10 cellular contexts compared by ENCODE assay signal in the genomic region with DNA sequence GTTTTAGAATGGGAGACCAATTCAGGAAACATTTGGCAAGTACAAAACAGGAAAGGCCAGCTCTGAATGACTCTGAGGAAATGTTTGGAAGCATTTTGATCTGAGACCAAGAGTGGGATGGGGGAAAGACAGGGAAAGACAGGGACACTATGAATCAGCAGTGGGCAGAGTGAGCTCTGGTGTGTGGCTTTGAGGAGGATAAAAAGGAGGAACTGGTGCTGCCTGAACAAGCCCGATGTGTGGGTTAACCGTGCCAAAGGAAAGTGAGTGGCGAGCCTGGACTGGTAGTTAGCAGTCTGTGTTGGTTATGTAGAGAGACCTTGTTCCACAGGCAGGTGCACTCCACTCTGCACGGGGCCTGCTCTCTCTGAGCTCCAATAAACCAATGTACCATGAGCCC. TPM values are rescaled to one million over a fixed set of nuclear protein-coding genes. Genes with fewer than 3 reads are reported as not detected.
DNase-seq lines count a peak whose midpoint lies in the region; ATAC-seq, FAIRE-seq and TF ChIP-seq lines count a peak whose summit lies in the region.
"Had no signal": no experiment of that assay in that cellular context is flagged by ENCODE, and none has a peak within 500 bp of the region (broad histone marks: within the 10 kb centered on the region; RNA-seq: fewer than 3 reads in every experiment).

No MANE protein-coding gene starts in this region.

- H3K27me3 Mint-ChIP-seq in neural progenitor cell (ENCODE audit: insufficient read depth, low read depth), result peaks cover 16% of the 10 kb centered on the region

- no peak for TF ChIP-seq RAD21 in GM12878 (IDR thresholded peaks at IDR 0.05; ENCODE audit: insufficient read depth, low read depth, low read length)

- no peak for TF ChIP-seq CTCF in Loucy (conservative IDR thresholded peaks at IDR 0.05; ENCODE audit: low read length)
- no peak for TF ChIP-seq CTCF in GM12878 (IDR thresholded peaks at IDR 0.05 in 2 of 3, conservative IDR thresholded peaks at IDR 0.05 in 1 of 3; ENCODE audit: control insufficient read depth in 2 of 3, extremely low read depth in 1 of 3, insufficient read depth in 1 of 3, low read depth in 3 of 3, low read length in 3 of 3)
- TF ChIP-seq CTCF in neural progenitor cell (IDR thresholded peaks at IDR 0.05), result no peak

- RAD21 ChIA-PET in GM12878 (lab: Charles Lee; ENCODE audit: unreplicated experiment), result interaction anchor here (1.4 kb wide), 1 partner anchor 54 kb away, joined by 3 read pairs; no protein-coding TSS in a partner anchor

- 67% methylated on average over 4 of the region's 4 CpGs for WGBS in GM12878 (ENCODE audit: insufficient coverage, insufficient replicate concordance, low lambda C conversion rate, missing lambda C conversion rate)

- FAIRE-seq in GM12892 (lab: Jason Lieb, UNC) (peak; percentile 57), GM12878 (lab: Jason Lieb, UNC) (no peak)

- H3K27me3 ChIP-seq in Loucy (ENCODE audit: insufficient read depth, low read length, poor library complexity, severe bottlenecking) (no peaks in the 10 kb centered on the region), GM12878 (replicated peaks in 1 of 2; ENCODE audit: control insufficient read depth in 2 of 2, insufficient read depth in 2 of 2, low read length in 1 of 2) (no peaks in the 10 kb centered on the region), neural progenitor cell (peaks cover 22% of the 10 kb centered on the region)
- H3K27me3 ChIP-seq: right lobe of liver had no signal

- POLR2A ChIA-PET in GM12878 (lab: Charles Lee), result interaction anchor here (1.1 to 1.3 kb wide), 2 partner anchors 20 to 101 kb away, joined by 3 read pairs; no protein-coding TSS in a partner anchor

- peaks cover 73% of the 10 kb centered on the region for H3K79me2 ChIP-seq in Loucy (ENCODE audit: insufficient read depth, low read length)
- H3K79me2 ChIP-seq in GM12878 (ENCODE audit: control insufficient read depth, insufficient read depth, low read length), result peaks cover 45% of the 10 kb centered on the region
- no peaks in the 10 kb centered on the region for H3K79me2 ChIP-seq in neural progenitor cell (ENCODE audit: low read depth)

- BruUV-seq in GM12878 (replicated peaks; lab: Mats Ljungman, UMichigan), result no TSS peak

- no peaks in the 10 kb centered on the region; the same call in 1 of the 2 replicates for H3F3A ChIP-seq in Loucy (ENCODE audit: low read depth)
- no peaks in the 10 kb centered on the region for H3F3A ChIP-seq in neural progenitor cell (ENCODE audit: low read depth)

- in situ Hi-C loops in GM12878 (cut with MboI), result no loop called here

- H3K9me3 Mint-ChIP-seq in neural progenitor cell, result no peaks in the 10 kb centered on the region

- no peak for TF ChIP-seq EP300 in GM12878 (IDR thresholded peaks at IDR 0.05; ENCODE audit: borderline replicate concordance in 1 of 2, control insufficient read depth in 1 of 2, low read depth in 2 of 2, low read length in 2 of 2)

- no peak for DNase-seq in GM12892 (ENCODE audit: insufficient read length)
- DNase-seq in GM12878 (ENCODE audit: low read depth, low spot score), result no peak
- no peak for DNase-seq in neural progenitor cell (ENCODE audit: low spot score)
- DNase-seq in globus pallidus (ENCODE audit: low spot score), result no peak
- no peak for DNase-seq in stimulated activated CD4-positive, alpha-beta T cell treated with anti-CD3 and anti-CD28 coated beads, Interleukin-2, amount 100 ng/mL, for 24 hours
- DNase-seq: activated CD4-positive, alpha-beta T cell treated with anti-CD3 and anti-CD28 coated beads, Interleukin-2, amount 50 U/mL, for 48 hours; NCI-H774; right lobe of liver had no signal

- H3K4me2 ChIP-seq in Loucy (ENCODE audit: low read depth, low read length, poor library complexity, severe bottlenecking) (peak overlapping the region; percentile 46), GM12878 (ENCODE audit: control insufficient read depth, insufficient read depth) (peak overlapping the region; percentile 68), neural progenitor cell (no peak overlapping the region)

- peaks cover 68% of the 10 kb centered on the region for H3K4me1 ChIP-seq in Loucy (ENCODE audit: insufficient read depth, low read length, poor library complexity, severe bottlenecking)
- peaks cover 6% of the 10 kb centered on the region for H3K4me1 ChIP-seq in GM12878 (ENCODE audit: control insufficient read depth, insufficient read depth, low read length)
- peaks cover 4% of the 10 kb centered on the region for H3K4me1 ChIP-seq in neural progenitor cell

- intact Hi-C loops in GM12878 (cut with micrococcal nuclease; ENCODE audit: unreplicated experiment), result no loop called here

- H2AFZ ChIP-seq in Loucy (ENCODE audit: low read length) (no peak overlapping the region), GM12878 (ENCODE audit: control insufficient read depth, low read depth, low read length) (peak overlapping the region; percentile 54), neural progenitor cell (replicated peaks) (peak overlapping the region; percentile 45)

- TF ChIP-seq POLR2A in GM12892 (IDR thresholded peaks at IDR 0.05; ENCODE audit: low read depth, low read length) (no peak), GM12878 (IDR thresholded peaks at IDR 0.05; ENCODE audit: low read depth, low read length) (no peak)

- peaks cover 3% of the 10 kb centered on the region for H3K4me1 Mint-ChIP-seq in neural progenitor cell

- H3K9me2 ChIP-seq in Loucy (replicated peaks; ENCODE audit: low read depth, low read length), result no peaks in the 10 kb centered on the region

- H3K27ac ChIP-seq in GM12878 (ENCODE audit: control insufficient read depth, insufficient read depth) (peak overlapping the region; percentile 42), neural progenitor cell (no peak overlapping the region)
- H3K27ac ChIP-seq: right lobe of liver had no signal

- H3K4me3 Mint-ChIP-seq in neural progenitor cell, result no peak overlapping the region

- H3K9ac ChIP-seq in Loucy (ENCODE audit: low read depth, low read length, poor library complexity, severe bottlenecking) (peak overlapping the region; percentile 51), GM12878 (ENCODE audit: control insufficient read depth, insufficient read depth, low read length) (peak overlapping the region; percentile 11; the same call in 1 of the 2 replicates), neural progenitor cell (no peak overlapping the region)

- CTCF ChIA-PET in GM12878 (lab: Yijun Ruan, JAX), result interaction anchor here (2.1 kb wide), 1 partner anchor 34 kb away, joined by 4 read pairs; no protein-coding TSS in a partner anchor

- H3K36me3 ChIP-seq in Loucy (ENCODE audit: insufficient read depth, low read length), result no peaks in the 10 kb centered on the region
- 0 out of 4 replicates have a peak, but pooled peaks cover 0 to 2% of the 10 kb centered on the region in 2 experiments for H3K36me3 ChIP-seq in GM12878 (ENCODE audit: control insufficient read depth in 2 of 2, insufficient read depth in 2 of 2, low read length in 1 of 2)
- H3K36me3 ChIP-seq in neural progenitor cell, result no peaks in the 10 kb centered on the region
- H3K36me3 ChIP-seq: right lobe of liver had no signal

- H3K4me3 ChIP-seq in Loucy (ENCODE audit: low read length, poor library complexity, severe bottlenecking) (peak overlapping the region; percentile 35), GM12878 (peak overlapping the region; percentile 6; the same call in 1 of the 2 replicates), neural progenitor cell (no peak overlapping the region)
- H3K4me3 ChIP-seq: right lobe of liver had no signal

- ATAC-seq in GM12878 (peak; percentile 37), GM21360 (IDR thresholded peaks at IDR 0.05; ENCODE audit: unreplicated experiment) (no peak)

- SMC1A ChIA-PET in GM12878 (lab: Charles Lee; ENCODE audit: uncharacterized antibody, unreplicated experiment), result interaction anchor here (0.7 to 4.6 kb wide), 8 partner anchors 9 to 350 kb away, joined by 3 to 21 read pairs (median 3); no protein-coding TSS in a partner anchor

- H3K27ac Mint-ChIP-seq in neural progenitor cell, result no peak overlapping the region

- H3K9me3 ChIP-seq in Loucy (ENCODE audit: insufficient read depth, low read depth, low read length) (no peaks in the 10 kb centered on the region), GM12878 (replicated peaks; ENCODE audit: control insufficient read depth, insufficient read depth, low read length) (no peaks in the 10 kb centered on the region), neural progenitor cell (ENCODE audit: low read depth) (no peaks in the 10 kb centered on the region)
- H3K9me3 ChIP-seq: right lobe of liver had no signal

- H4K20me1 ChIP-seq in Loucy (ENCODE audit: insufficient read depth, low read length, poor library complexity, severe bottlenecking), result no peaks in the 10 kb centered on the region
- H4K20me1 ChIP-seq in GM12878 (ENCODE audit: control insufficient read depth, insufficient read depth), result no peaks in the 10 kb centered on the region
- H4K20me1 ChIP-seq in neural progenitor cell (ENCODE audit: low read depth), result no peaks in the 10 kb centered on the region

- no peaks in the 10 kb centered on the region for H3K36me3 Mint-ChIP-seq in neural progenitor cell

RNA-seq across cellular contexts. Expression of a gene that starts 5.3 kb away (rescaled TPM):
- 15.7 TPM for polyA plus RNA-seq in GM12892 (2012; ENCODE audit: missing spikeins)
- total RNA-seq in GM12878 (2013; cell fraction: nucleolus; rRNA removed), result 50.7 and 65.8 TPM in 2 replicates
- 38.3 and 38.6 TPM in 2 replicates for total RNA-seq in GM12878 (2014; rRNA removed)
- 20.6 and 21.5 TPM in 2 replicates for total RNA-seq in GM12878 (2014; rRNA removed; fragmentation: Illumina TruSeq; extraction: Trizol)
- total RNA-seq in GM12878 (2021), result 42.6 and 44.1 TPM in 2 replicates
- polyA plus RNA-seq in GM12878 (2011; ENCODE audit: low read depth), result 12.2 TPM
- polyA plus RNA-seq in GM12878 (2011; rRNA removed), result 20.9 and 25.8 TPM in 2 replicates
- 19.6 and 22.2 TPM in 2 replicates for polyA plus RNA-seq in GM12878 (2011; cell fraction: cytosol; rRNA removed)
- 12.9 and 13.6 TPM in 2 replicates for polyA plus RNA-seq in GM12878 (2011; cell fraction: nucleus; rRNA removed)
- 19.4 and 20.9 TPM in 2 replicates for polyA plus RNA-seq in GM12878 (2012)
- polyA plus RNA-seq in GM12878 (2014; fragmentation: Illumina TruSeq; extraction: Trizol), result 32.2 and 32.5 TPM in 2 replicates
- 10 to 100 TPM in 1 of 2 experiments, 1 to 10 TPM in 1; 6.7 to 10.3 TPM for polyA plus RNA-seq in GM12878 (2014; fragmentation: Nextera tagmentation; extraction: Ambion mirVana)
- 26.9 and 29.5 TPM in 2 replicates for polyA plus RNA-seq in GM12878 (2014; rRNA removed)
- polyA plus RNA-seq in GM12878 (2016; fragmentation: Nextera tagmentation; extraction: Ambion mirVana), result 10 to 100 TPM; 19.5 to 34.4 TPM
- 37.5 and 45.6 TPM in 2 replicates for polyA minus RNA-seq in GM12878 (2011; rRNA and poly(A)+ RNA removed)
- 12.7 and 12.8 TPM in 2 replicates for polyA minus RNA-seq in GM12878 (2011; cell fraction: cytosol; rRNA and poly(A)+ RNA removed)
- polyA minus RNA-seq in GM12878 (2011; cell fraction: nucleus; rRNA and poly(A)+ RNA removed), result 23.7 and 42.4 TPM in 2 replicates
- total RNA-seq in neural progenitor cell (ENCODE audit: low replicate concordance), result 0.25 and 0.37 TPM in 2 replicates

Comparison
In these comparisons a context has a peak if more than half of its experiments do, and no peak if none do; other contexts are left out.
1. RNA of a gene that starts 5.3 kb away (total RNA-seq): 20.6 to 65.8 TPM in GM12878; 0.25 to 0.37 TPM in neural progenitor cell; every median in the first group is over 10 times any median in the second.